1 cellular context compared by ENCODE assay signal in the genomic region with DNA sequence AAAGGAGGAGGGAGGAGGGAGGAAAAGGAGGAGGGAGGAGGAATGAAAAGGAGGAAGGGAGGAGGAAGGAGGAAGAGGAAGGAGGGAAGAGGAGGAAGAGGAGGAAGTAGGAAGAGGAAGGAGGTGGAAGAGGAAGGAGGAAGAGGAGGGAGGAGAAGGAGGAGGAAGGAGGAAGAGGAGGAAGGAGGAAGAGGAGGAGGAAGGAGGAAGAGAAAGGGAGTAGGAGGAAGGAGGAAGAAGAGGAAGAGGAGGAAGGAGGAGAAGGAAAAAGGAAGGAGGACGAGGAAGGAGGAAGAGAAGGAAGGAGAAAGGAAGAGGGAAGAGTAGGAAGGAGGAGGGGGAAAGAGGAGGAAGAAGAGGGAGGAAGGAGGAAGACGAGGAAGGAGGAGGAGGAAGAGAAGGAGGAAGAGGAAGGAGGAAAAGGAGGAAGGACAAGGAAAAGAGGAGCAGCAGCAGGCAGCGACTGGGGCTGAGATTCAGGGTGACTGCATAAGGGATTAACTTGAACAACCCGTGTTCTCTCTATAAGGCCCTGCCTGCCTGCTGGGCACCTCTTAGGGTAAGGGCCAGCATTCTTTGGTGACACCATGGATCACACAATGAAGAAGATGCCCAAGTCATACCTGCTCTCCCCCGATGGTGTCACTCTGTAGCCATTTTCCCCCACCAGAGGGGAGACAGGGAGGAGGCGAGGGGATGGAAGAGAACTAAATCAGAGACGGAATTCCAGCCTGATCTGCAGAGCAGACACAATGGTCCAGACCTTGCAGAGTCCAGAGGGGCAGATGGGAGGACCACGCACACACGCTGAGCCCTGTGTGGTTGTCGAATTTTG.
TF ChIP-seq lines count a peak whose summit lies in the region.

No MANE protein-coding gene starts in this region.

TF ChIP-seq in HCT116, 20 proteins besides CTCF, POLR2A, EP300 and RAD21:
- TF ChIP-seq, protein P1, sequence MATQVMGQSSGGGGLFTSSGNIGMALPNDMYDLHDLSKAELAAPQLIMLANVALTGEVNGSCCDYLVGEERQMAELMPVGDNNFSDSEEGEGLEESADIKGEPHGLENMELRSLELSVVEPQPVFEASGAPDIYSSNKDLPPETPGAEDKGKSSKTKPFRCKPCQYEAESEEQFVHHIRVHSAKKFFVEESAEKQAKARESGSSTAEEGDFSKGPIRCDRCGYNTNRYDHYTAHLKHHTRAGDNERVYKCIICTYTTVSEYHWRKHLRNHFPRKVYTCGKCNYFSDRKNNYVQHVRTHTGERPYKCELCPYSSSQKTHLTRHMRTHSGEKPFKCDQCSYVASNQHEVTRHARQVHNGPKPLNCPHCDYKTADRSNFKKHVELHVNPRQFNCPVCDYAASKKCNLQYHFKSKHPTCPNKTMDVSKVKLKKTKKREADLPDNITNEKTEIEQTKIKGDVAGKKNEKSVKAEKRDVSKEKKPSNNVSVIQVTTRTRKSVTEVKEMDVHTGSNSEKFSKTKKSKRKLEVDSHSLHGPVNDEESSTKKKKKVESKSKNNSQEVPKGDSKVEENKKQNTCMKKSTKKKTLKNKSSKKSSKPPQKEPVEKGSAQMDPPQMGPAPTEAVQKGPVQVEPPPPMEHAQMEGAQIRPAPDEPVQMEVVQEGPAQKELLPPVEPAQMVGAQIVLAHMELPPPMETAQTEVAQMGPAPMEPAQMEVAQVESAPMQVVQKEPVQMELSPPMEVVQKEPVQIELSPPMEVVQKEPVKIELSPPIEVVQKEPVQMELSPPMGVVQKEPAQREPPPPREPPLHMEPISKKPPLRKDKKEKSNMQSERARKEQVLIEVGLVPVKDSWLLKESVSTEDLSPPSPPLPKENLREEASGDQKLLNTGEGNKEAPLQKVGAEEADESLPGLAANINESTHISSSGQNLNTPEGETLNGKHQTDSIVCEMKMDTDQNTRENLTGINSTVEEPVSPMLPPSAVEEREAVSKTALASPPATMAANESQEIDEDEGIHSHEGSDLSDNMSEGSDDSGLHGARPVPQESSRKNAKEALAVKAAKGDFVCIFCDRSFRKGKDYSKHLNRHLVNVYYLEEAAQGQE (IDR thresholded peaks at IDR 0.05; ENCODE audit: low read depth), result no peak
- no peak for TF ChIP-seq CBX3 (IDR thresholded peaks at IDR 0.05; ENCODE audit: low read depth)
- TF ChIP-seq ZFX (IDR thresholded peaks at IDR 0.05), result no peak
- TF ChIP-seq POLR2AphosphoS5 (IDR thresholded peaks at IDR 0.05; ENCODE audit: low read depth, low read length), result no peak
- no peak for TF ChIP-seq YY1 (IDR thresholded peaks at IDR 0.05; ENCODE audit: extremely low read depth, insufficient replicate concordance, low read depth, low read length)
- no peak for TF ChIP-seq JUND (IDR thresholded peaks at IDR 0.05)
- TF ChIP-seq ELF1 (IDR thresholded peaks at IDR 0.05; ENCODE audit: borderline replicate concordance, low read depth), result no peak
